ENCODE assay signal across 1 cellular context in the genomic region with DNA sequence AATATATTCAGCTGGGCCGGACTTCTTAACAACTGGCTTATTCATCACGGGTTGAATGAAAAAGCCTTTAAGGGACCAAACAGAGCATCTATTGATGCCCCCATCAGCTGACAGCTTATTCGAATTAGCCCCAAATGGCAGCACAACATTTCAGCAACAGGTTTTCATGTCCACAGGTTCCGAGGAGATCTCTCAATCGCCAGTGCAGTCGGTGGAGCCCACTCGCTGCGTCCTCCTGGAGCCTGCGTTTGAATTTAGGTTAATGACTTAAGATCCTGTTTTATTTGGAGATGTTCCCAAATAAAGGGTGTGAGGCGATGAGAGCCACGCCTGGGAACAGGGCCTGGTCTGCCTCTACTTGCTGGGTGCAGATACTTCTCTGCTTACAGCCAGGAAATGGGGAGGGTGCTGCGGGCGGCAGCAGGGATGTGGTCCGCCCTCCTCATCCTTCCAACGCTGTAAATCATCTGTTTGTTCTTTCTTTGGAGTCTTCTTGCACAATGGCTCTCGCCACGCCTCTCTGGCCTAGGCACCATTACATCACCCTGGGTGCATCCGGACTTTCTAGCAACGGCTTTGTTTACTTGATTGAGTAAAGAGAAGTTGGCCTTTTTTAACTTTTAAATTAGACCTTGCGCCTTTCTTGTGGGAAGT.
TF ChIP-seq lines count a peak whose summit lies in the region.

No MANE protein-coding gene starts in this region.

TF ChIP-seq in HepG2, 621 proteins besides CTCF, POLR2A, EP300 and RAD21 (continued from another document and continues in another):
- TF ChIP-seq, protein P1, sequence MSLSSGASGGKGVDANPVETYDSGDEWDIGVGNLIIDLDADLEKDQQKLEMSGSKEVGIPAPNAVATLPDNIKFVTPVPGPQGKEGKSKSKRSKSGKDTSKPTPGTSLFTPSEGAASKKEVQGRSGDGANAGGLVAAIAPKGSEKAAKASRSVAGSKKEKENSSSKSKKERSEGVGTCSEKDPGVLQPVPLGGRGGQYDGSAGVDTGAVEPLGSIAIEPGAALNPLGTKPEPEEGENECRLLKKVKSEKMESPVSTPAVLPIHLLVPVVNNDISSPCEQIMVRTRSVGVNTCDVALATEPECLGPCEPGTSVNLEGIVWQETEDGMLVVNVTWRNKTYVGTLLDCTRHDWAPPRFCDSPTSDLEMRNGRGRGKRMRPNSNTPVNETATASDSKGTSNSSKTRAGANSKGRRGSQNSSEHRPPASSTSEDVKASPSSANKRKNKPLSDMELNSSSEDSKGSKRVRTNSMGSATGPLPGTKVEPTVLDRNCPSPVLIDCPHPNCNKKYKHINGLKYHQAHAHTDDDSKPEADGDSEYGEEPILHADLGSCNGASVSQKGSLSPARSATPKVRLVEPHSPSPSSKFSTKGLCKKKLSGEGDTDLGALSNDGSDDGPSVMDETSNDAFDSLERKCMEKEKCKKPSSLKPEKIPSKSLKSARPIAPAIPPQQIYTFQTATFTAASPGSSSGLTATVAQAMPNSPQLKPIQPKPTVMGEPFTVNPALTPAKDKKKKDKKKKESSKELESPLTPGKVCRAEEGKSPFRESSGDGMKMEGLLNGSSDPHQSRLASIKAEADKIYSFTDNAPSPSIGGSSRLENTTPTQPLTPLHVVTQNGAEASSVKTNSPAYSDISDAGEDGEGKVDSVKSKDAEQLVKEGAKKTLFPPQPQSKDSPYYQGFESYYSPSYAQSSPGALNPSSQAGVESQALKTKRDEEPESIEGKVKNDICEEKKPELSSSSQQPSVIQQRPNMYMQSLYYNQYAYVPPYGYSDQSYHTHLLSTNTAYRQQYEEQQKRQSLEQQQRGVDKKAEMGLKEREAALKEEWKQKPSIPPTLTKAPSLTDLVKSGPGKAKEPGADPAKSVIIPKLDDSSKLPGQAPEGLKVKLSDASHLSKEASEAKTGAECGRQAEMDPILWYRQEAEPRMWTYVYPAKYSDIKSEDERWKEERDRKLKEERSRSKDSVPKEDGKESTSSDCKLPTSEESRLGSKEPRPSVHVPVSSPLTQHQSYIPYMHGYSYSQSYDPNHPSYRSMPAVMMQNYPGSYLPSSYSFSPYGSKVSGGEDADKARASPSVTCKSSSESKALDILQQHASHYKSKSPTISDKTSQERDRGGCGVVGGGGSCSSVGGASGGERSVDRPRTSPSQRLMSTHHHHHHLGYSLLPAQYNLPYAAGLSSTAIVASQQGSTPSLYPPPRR (CRISPR knock-in tag; IDR thresholded peaks at IDR 0.05; ENCODE audit: borderline replicate concordance), result peak; percentile 97
- TF ChIP-seq DR1 (CRISPR knock-in tag; IDR thresholded peaks at IDR 0.05), result no peak; the same call in 1 of the 2 replicates
- peak; percentile 99 for TF ChIP-seq ZNF124 (CRISPR knock-in tag; IDR thresholded peaks at IDR 0.05)
- TF ChIP-seq ZNF3 (CRISPR knock-in tag; IDR thresholded peaks at IDR 0.05), result peak; percentile 60; the same call in 1 of the 2 replicates
- TF ChIP-seq ZNF343 (CRISPR knock-in tag; IDR thresholded peaks at IDR 0.05), result peak; percentile 81; the same call in 1 of the 2 replicates
- TF ChIP-seq HNRNPH1 (optimal IDR thresholded peaks at IDR 0.05; ENCODE audit: low read depth, low read length), result no peak
- TF ChIP-seq TBL1XR1 (IDR thresholded peaks at IDR 0.05; ENCODE audit: borderline replicate concordance, low read length, partially characterized antibody), result peak; percentile 100
- no peak for TF ChIP-seq HNRNPUL1 (IDR thresholded peaks at IDR 0.05; ENCODE audit: low read depth, low read length)
- peak; percentile 84; the same call in 1 of the 2 replicates for TF ChIP-seq ZNF12 (CRISPR knock-in tag; IDR thresholded peaks at IDR 0.05)
- TF ChIP-seq EED (CRISPR knock-in tag; IDR thresholded peaks at IDR 0.05), result no peak; the same call in 1 of the 2 replicates
- TF ChIP-seq, protein P2, sequence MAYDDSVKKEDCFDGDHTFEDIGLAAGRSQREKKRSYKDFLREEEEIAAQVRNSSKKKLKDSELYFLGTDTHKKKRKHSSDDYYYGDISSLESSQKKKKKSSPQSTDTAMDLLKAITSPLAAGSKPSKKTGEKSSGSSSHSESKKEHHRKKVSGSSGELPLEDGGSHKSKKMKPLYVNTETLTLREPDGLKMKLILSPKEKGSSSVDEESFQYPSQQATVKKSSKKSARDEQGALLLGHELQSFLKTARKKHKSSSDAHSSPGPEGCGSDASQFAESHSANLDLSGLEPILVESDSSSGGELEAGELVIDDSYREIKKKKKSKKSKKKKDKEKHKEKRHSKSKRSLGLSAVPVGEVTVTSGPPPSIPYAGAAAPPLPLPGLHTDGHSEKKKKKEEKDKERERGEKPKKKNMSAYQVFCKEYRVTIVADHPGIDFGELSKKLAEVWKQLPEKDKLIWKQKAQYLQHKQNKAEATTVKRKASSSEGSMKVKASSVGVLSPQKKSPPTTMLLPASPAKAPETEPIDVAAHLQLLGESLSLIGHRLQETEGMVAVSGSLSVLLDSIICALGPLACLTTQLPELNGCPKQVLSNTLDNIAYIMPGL (CRISPR knock-in tag; IDR thresholded peaks at IDR 0.05; ENCODE audit: borderline replicate concordance in 1 of 2, low read depth in 1 of 2), result peak; percentile 72 to 92
- TF ChIP-seq, protein P3, sequence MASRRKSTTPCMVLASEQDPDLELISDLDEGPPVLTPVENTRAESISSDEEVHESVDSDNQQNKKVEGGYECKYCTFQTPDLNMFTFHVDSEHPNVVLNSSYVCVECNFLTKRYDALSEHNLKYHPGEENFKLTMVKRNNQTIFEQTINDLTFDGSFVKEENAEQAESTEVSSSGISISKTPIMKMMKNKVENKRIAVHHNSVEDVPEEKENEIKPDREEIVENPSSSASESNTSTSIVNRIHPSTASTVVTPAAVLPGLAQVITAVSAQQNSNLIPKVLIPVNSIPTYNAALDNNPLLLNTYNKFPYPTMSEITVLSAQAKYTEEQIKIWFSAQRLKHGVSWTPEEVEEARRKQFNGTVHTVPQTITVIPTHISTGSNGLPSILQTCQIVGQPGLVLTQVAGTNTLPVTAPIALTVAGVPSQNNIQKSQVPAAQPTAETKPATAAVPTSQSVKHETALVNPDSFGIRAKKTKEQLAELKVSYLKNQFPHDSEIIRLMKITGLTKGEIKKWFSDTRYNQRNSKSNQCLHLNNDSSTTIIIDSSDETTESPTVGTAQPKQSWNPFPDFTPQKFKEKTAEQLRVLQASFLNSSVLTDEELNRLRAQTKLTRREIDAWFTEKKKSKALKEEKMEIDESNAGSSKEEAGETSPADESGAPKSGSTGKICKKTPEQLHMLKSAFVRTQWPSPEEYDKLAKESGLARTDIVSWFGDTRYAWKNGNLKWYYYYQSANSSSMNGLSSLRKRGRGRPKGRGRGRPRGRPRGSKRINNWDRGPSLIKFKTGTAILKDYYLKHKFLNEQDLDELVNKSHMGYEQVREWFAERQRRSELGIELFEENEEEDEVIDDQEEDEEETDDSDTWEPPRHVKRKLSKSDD (CRISPR knock-in tag; IDR thresholded peaks at IDR 0.05; ENCODE audit: low read depth), result peak; percentile 59; the same call in 1 of the 2 replicates
- TF ChIP-seq SP2 (CRISPR knock-in tag; IDR thresholded peaks at IDR 0.05), result no peak
- TF ChIP-seq, protein P4, sequence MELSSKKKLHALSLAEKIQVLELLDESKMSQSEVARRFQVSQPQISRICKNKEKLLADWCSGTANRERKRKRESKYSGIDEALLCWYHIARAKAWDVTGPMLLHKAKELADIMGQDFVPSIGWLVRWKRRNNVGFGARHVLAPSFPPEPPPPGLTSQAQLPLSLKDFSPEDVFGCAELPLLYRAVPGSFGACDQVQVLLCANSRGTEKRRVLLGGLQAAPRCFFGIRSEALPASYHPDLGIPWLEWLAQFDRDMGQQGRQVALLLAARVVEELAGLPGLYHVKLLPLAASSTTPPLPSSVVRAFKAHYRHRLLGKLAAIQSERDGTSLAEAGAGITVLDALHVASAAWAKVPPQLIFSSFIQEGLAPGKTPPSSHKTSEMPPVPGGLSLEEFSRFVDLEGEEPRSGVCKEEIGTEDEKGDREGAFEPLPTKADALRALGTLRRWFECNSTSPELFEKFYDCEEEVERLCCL (CRISPR knock-in tag; IDR thresholded peaks at IDR 0.05; ENCODE audit: borderline replicate concordance), result peak; percentile 20; the same call in 1 of the 2 replicates
- TF ChIP-seq FOXA3 (CRISPR knock-in tag; IDR thresholded peaks at IDR 0.05), result peak; percentile 99
- TF ChIP-seq ZNF253 (CRISPR knock-in tag; IDR thresholded peaks at IDR 0.05; ENCODE audit: borderline replicate concordance), result no peak
- TF ChIP-seq BCL6 (CRISPR knock-in tag; IDR thresholded peaks at IDR 0.05), result peak; percentile 100
- peak; percentile 96 for TF ChIP-seq RXRA (CRISPR knock-in tag; IDR thresholded peaks at IDR 0.05)
- TF ChIP-seq KAT8 (CRISPR knock-in tag; IDR thresholded peaks at IDR 0.05), result peak; percentile 97
- TF ChIP-seq, protein P5, sequence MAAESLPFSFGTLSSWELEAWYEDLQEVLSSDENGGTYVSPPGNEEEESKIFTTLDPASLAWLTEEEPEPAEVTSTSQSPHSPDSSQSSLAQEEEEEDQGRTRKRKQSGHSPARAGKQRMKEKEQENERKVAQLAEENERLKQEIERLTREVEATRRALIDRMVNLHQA (CRISPR knock-in tag; IDR thresholded peaks at IDR 0.05), result peak; percentile 50; the same call in 1 of the 2 replicates
- TF ChIP-seq HOXA3 (CRISPR knock-in tag; IDR thresholded peaks at IDR 0.05), result peak; percentile 97
- peak; percentile 76 for TF ChIP-seq SMC3 (IDR thresholded peaks at IDR 0.05; ENCODE audit: low read length)
- no peak for TF ChIP-seq ZNF382 (CRISPR knock-in tag; IDR thresholded peaks at IDR 0.05; ENCODE audit: borderline replicate concordance)
- 0 out of 2 replicates have a peak, but pooled peaks have one; percentile 31 for TF ChIP-seq MEIS1 (CRISPR knock-in tag; IDR thresholded peaks at IDR 0.05; ENCODE audit: borderline replicate concordance)
- TF ChIP-seq SMARCC2 (IDR thresholded peaks at IDR 0.05), result 0 out of 2 replicates have a peak, but pooled peaks have one; percentile 20
- TF ChIP-seq, protein P6, sequence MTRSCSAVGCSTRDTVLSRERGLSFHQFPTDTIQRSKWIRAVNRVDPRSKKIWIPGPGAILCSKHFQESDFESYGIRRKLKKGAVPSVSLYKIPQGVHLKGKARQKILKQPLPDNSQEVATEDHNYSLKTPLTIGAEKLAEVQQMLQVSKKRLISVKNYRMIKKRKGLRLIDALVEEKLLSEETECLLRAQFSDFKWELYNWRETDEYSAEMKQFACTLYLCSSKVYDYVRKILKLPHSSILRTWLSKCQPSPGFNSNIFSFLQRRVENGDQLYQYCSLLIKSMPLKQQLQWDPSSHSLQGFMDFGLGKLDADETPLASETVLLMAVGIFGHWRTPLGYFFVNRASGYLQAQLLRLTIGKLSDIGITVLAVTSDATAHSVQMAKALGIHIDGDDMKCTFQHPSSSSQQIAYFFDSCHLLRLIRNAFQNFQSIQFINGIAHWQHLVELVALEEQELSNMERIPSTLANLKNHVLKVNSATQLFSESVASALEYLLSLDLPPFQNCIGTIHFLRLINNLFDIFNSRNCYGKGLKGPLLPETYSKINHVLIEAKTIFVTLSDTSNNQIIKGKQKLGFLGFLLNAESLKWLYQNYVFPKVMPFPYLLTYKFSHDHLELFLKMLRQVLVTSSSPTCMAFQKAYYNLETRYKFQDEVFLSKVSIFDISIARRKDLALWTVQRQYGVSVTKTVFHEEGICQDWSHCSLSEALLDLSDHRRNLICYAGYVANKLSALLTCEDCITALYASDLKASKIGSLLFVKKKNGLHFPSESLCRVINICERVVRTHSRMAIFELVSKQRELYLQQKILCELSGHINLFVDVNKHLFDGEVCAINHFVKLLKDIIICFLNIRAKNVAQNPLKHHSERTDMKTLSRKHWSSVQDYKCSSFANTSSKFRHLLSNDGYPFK (CRISPR knock-in tag; IDR thresholded peaks at IDR 0.05; ENCODE audit: borderline replicate concordance), result peak; percentile 71; the same call in 1 of the 2 replicates
- TF ChIP-seq POLR2AphosphoS5 (IDR thresholded peaks at IDR 0.05; ENCODE audit: low read depth, low read length), result peak; percentile 73
- peak; percentile 85 for TF ChIP-seq FOXA1 (IDR thresholded peaks at IDR 0.05)
- TF ChIP-seq FOXA1 (CRISPR knock-in tag; IDR thresholded peaks at IDR 0.05), result peak; percentile 97
- TF ChIP-seq ZNF552 (CRISPR knock-in tag; IDR thresholded peaks at IDR 0.05; ENCODE audit: borderline replicate concordance), result no peak
- TF ChIP-seq PAF1 (CRISPR knock-in tag; IDR thresholded peaks at IDR 0.05), result 0 out of 2 replicates have a peak, but pooled peaks have one; percentile 71
- no peak for TF ChIP-seq ZFP36 (IDR thresholded peaks at IDR 0.05; ENCODE audit: borderline replicate concordance, low read depth, low read length, partially characterized antibody)
- TF ChIP-seq POLR2G (IDR thresholded peaks at IDR 0.05; ENCODE audit: low read depth, low read length), result peak; percentile 88
- peak; percentile 90 for TF ChIP-seq ZNF350 (CRISPR knock-in tag; IDR thresholded peaks at IDR 0.05; ENCODE audit: borderline replicate concordance, low read depth)
- no peak for TF ChIP-seq ZNF326 (CRISPR knock-in tag; IDR thresholded peaks at IDR 0.05; ENCODE audit: borderline replicate concordance)
- no peak for TF ChIP-seq ZNF296 (CRISPR knock-in tag; conservative IDR thresholded peaks at IDR 0.05)
- peak; percentile 98 for TF ChIP-seq KLF12 (CRISPR knock-in tag; IDR thresholded peaks at IDR 0.05; ENCODE audit: borderline replicate concordance)
- peak; percentile 92 for TF ChIP-seq ZNF451 (CRISPR knock-in tag; IDR thresholded peaks at IDR 0.05)
- TF ChIP-seq ETV5 (CRISPR knock-in tag; IDR thresholded peaks at IDR 0.05; ENCODE audit: borderline replicate concordance), result peak; percentile 100
- peak; percentile 35; the same call in 1 of the 2 replicates for TF ChIP-seq SMAD1 (CRISPR knock-in tag; IDR thresholded peaks at IDR 0.05; ENCODE audit: borderline replicate concordance, low read depth)
- TF ChIP-seq RAD51 (IDR thresholded peaks at IDR 0.05; ENCODE audit: borderline replicate concordance), result no peak
- no peak; the same call in 1 of the 2 replicates for TF ChIP-seq ZNF547 (CRISPR knock-in tag; IDR thresholded peaks at IDR 0.05)
- TF ChIP-seq ZNF616 (CRISPR knock-in tag; IDR thresholded peaks at IDR 0.05; ENCODE audit: low read depth), result peak; percentile 89; the same call in 1 of the 2 replicates
- TF ChIP-seq GFI1 (CRISPR knock-in tag; IDR thresholded peaks at IDR 0.05; ENCODE audit: borderline replicate concordance), result peak; percentile 93
